1 cellular context compared by ENCODE assay signal in the genomic region with DNA sequence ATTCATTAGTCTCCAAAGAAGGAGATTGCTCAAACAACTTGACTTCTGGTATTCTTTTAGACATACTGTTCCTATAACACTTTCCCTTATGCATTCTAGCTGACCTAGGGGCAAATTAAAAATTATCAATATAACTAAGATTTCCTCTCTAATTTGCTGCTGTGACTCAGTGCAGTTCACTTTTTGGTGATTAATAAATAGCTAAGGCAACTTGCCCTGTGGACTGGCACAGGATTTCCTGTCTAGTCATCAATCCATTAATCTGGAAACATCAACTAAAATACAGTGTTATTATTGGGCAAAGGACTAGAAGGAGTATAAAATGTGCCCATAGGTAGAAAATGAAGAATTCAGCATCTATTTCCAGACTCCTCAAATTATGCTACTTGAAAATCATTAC.
TF ChIP-seq lines count a peak whose summit lies in the region.

No MANE protein-coding gene starts in this region.

TF ChIP-seq in SK-N-SH treated with all-trans-retinoic acid at 6 μM for 48 hours, 23 proteins besides CTCF, POLR2A, EP300 and RAD21 (continued from another document):
- TF ChIP-seq, protein P1, sequence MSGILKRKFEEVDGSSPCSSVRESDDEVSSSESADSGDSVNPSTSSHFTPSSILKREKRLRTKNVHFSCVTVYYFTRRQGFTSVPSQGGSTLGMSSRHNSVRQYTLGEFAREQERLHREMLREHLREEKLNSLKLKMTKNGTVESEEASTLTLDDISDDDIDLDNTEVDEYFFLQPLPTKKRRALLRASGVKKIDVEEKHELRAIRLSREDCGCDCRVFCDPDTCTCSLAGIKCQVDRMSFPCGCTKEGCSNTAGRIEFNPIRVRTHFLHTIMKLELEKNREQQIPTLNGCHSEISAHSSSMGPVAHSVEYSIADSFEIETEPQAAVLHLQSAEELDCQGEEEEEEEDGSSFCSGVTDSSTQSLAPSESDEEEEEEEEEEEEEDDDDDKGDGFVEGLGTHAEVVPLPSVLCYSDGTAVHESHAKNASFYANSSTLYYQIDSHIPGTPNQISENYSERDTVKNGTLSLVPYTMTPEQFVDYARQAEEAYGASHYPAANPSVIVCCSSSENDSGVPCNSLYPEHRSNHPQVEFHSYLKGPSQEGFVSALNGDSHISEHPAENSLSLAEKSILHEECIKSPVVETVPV (CRISPR knock-in tag; IDR thresholded peaks at IDR 0.05): no peak
- TF ChIP-seq ZNF8 (CRISPR knock-in tag; IDR thresholded peaks at IDR 0.05): no peak
- TF ChIP-seq, protein P2, sequence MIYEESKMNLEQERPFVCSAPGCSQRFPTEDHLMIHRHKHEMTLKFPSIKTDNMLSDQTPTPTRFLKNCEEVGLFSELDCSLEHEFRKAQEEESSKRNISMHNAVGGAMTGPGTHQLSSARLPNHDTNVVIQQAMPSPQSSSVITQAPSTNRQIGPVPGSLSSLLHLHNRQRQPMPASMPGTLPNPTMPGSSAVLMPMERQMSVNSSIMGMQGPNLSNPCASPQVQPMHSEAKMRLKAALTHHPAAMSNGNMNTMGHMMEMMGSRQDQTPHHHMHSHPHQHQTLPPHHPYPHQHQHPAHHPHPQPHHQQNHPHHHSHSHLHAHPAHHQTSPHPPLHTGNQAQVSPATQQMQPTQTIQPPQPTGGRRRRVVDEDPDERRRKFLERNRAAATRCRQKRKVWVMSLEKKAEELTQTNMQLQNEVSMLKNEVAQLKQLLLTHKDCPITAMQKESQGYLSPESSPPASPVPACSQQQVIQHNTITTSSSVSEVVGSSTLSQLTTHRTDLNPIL (CRISPR knock-in tag; IDR thresholded peaks at IDR 0.05; ENCODE audit: low read depth): no peak
- TF ChIP-seq PPARA (CRISPR knock-in tag; IDR thresholded peaks at IDR 0.05; ENCODE audit: borderline replicate concordance): no peak
- no peak for TF ChIP-seq CSDC2 (CRISPR knock-in tag; IDR thresholded peaks at IDR 0.05)
- TF ChIP-seq, protein P3, sequence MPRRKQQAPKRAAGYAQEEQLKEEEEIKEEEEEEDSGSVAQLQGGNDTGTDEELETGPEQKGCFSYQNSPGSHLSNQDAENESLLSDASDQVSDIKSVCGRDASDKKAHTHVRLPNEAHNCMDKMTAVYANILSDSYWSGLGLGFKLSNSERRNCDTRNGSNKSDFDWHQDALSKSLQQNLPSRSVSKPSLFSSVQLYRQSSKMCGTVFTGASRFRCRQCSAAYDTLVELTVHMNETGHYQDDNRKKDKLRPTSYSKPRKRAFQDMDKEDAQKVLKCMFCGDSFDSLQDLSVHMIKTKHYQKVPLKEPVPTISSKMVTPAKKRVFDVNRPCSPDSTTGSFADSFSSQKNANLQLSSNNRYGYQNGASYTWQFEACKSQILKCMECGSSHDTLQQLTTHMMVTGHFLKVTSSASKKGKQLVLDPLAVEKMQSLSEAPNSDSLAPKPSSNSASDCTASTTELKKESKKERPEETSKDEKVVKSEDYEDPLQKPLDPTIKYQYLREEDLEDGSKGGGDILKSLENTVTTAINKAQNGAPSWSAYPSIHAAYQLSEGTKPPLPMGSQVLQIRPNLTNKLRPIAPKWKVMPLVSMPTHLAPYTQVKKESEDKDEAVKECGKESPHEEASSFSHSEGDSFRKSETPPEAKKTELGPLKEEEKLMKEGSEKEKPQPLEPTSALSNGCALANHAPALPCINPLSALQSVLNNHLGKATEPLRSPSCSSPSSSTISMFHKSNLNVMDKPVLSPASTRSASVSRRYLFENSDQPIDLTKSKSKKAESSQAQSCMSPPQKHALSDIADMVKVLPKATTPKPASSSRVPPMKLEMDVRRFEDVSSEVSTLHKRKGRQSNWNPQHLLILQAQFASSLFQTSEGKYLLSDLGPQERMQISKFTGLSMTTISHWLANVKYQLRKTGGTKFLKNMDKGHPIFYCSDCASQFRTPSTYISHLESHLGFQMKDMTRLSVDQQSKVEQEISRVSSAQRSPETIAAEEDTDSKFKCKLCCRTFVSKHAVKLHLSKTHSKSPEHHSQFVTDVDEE (CRISPR knock-in tag; IDR thresholded peaks at IDR 0.05): no peak
- TF ChIP-seq OSR1 (CRISPR knock-in tag; IDR thresholded peaks at IDR 0.05): no peak
- TF ChIP-seq TOX (CRISPR knock-in tag; IDR thresholded peaks at IDR 0.05; ENCODE audit: borderline replicate concordance): no peak
- no peak for TF ChIP-seq ZFP3 (CRISPR knock-in tag; IDR thresholded peaks at IDR 0.05)
- no peak for TF ChIP-seq SNAI2 (CRISPR knock-in tag; IDR thresholded peaks at IDR 0.05)
- TF ChIP-seq ESRRG (CRISPR knock-in tag; IDR thresholded peaks at IDR 0.05): no peak
- TF ChIP-seq ISL1 (CRISPR knock-in tag; IDR thresholded peaks at IDR 0.05): no peak
- TF ChIP-seq BACH2 (CRISPR knock-in tag; IDR thresholded peaks at IDR 0.05; ENCODE audit: borderline replicate concordance): no peak
- no peak for TF ChIP-seq ZNF565 (CRISPR knock-in tag; conservative IDR thresholded peaks at IDR 0.05; ENCODE audit: low read depth)
- no peak for TF ChIP-seq TCF4 (CRISPR knock-in tag; IDR thresholded peaks at IDR 0.05; ENCODE audit: borderline replicate concordance)
- no peak for TF ChIP-seq RARB (CRISPR knock-in tag; IDR thresholded peaks at IDR 0.05)
